ENCODE assay signal across 10 cellular contexts in the genomic region with DNA sequence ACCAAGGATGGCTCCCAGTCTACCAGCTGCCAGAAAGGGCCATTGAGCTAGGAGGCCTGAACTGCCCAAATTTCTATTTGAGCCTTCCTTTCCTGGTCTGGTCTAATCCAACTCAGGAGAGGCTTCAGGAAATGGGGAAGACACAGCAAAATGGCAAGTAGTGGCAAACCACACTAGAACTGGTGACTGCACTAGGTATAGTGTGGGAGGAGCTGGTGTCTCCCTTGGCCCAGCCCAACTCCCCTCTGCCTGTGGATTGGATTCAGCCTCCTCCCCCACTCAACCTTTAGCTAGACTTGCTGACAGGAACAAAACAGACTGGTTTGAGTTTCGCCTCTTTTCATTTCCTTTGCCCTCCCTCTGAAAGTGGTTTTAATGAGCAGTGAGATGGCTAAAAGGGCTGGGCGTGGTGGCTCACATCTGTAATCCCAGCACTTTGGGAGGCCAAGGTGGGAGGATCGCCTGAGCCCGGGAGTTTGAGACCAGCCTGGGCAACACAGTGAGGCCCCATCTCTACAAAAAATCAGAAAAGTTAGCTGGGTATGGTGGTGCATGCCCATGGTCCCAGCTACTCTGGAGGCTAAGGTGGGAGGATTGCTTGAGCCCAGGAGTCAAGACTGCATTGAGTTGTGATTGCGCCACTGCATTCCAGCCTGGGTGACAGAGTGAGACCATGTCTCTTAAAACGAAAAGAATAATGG. TPM values are rescaled to one million over a fixed set of nuclear protein-coding genes. Genes with fewer than 3 reads are reported as not detected.
DNase-seq lines count a peak whose midpoint lies in the region; ATAC-seq and TF ChIP-seq lines count a peak whose summit lies in the region.
"Had no signal": no experiment of that assay in that cellular context is flagged by ENCODE, and none has a peak within 500 bp of the region (broad histone marks: within the 10 kb centered on the region; RNA-seq: fewer than 3 reads in every experiment).

No MANE protein-coding gene starts in this region.

- no peaks in the 10 kb centered on the region for H3K9me3 Mint-ChIP-seq in T-cell

- H3K27me3 ChIP-seq in esophagus squamous epithelium (no peaks in the 10 kb centered on the region), spleen (replicated peaks in 1 of 7) (peaks cover 0 to 3% (median 0%) of the 10 kb centered on the region in 7 donors), MG63 (no peaks in the 10 kb centered on the region)

- H3K27me3 Mint-ChIP-seq in T-cell: no peaks in the 10 kb centered on the region

- POLR2A ChIA-PET in T-cell (lab: Charles Lee): no interaction called here

- peak; percentile 27 for DNase-seq in HT-29 (ENCODE audit: low spot score)
- DNase-seq in T-cell: no peak
- DNase-seq in esophagus squamous epithelium (lab: John Stamatoyannopoulos, UW): no peak
- no peak for DNase-seq in spleen
- no peak for DNase-seq in NCI-H2029 (lab: John Stamatoyannopoulos, UW)
- no peak for DNase-seq in MG63
- DNase-seq: foreskin melanocyte had no signal

- H3K27ac ChIP-seq in esophagus squamous epithelium (peak overlapping the region; percentile 67 to 84 (median 73)), spleen (peak overlapping the region in 7 of 8 donors; percentile 41 to 72 (median 62))

- TF ChIP-seq POLR2A in esophagus squamous epithelium (IDR thresholded peaks at IDR 0.05): no peak
- TF ChIP-seq POLR2A in spleen (IDR thresholded peaks at IDR 0.05): no peak

- H3K9me3 ChIP-seq in esophagus squamous epithelium (no peaks in the 10 kb centered on the region), spleen (no peaks in the 10 kb centered on the region), MG63 (no peaks in the 10 kb centered on the region)

- H3K4me1 Mint-ChIP-seq in T-cell: peaks cover 16 to 26% (median 21%) of the 10 kb centered on the region in 3 donors

- H3K27ac Mint-ChIP-seq in T-cell: peak overlapping the region; percentile 28 to 59

- H3K36me3 ChIP-seq in esophagus squamous epithelium (peaks cover 14 to 53% (median 18%) of the 10 kb centered on the region in 3 donors), spleen (peaks cover 5 to 62% (median 46%) of the 10 kb centered on the region in 6 donors), MG63 (no peaks in the 10 kb centered on the region)

- H3K4me3 Mint-ChIP-seq in T-cell: no peak overlapping the region

- H3K4me1 ChIP-seq in esophagus squamous epithelium: peaks cover 29 to 71% (median 39%) of the 10 kb centered on the region in 3 donors
- H3K4me1 ChIP-seq in spleen: peaks cover 11 to 76% (median 29%) of the 10 kb centered on the region in 6 donors

- TF ChIP-seq CTCF in esophagus squamous epithelium (IDR thresholded peaks at IDR 0.05) (no peak), spleen (IDR thresholded peaks at IDR 0.05 in 8 of 11, conservative IDR thresholded peaks at IDR 0.05 in 3 of 11) (no peak)

- H3K36me3 Mint-ChIP-seq in T-cell: peaks cover 9% of the 10 kb centered on the region

- CTCF ChIA-PET in T-cell (lab: Charles Lee): interaction anchor here (0.9 to 1.6 kb wide), 4 partner anchors 18 to 598 kb away, joined by 3 to 4 read pairs (median 4); partner anchors contain the start of genes MRPS18A (in 1 of the 2) and VEGFA (in 1 of the 2)

- intact Hi-C loops in esophagus squamous epithelium (cut with DNase I): loop anchor here (5.0 kb wide), 2 partner anchors 97 to 407 kb away; no protein-coding TSS in a partner anchor
- intact Hi-C loops in spleen (cut with DNase I; ENCODE audit: low total_unique reads): loop anchor here (5.0 to 10.0 kb wide), 2 partner anchors 85 to 407 kb away; no protein-coding TSS in a partner anchor

- 50 to 63% methylated on average over 2 to 4 of the region's 6 CpGs for WGBS in esophagus squamous epithelium, 2 donors
- 78 to 84% (median 79%) methylated on average over 6 of the region's 6 CpGs for WGBS in spleen, 5 donors

- H3K4me3 ChIP-seq in esophagus squamous epithelium (no peak overlapping the region), spleen (no peak overlapping the region), MG63 (no peak overlapping the region)

- ATAC-seq in T-cell (replicated peaks in 1 of 4): no peak
- no peak for ATAC-seq in HG02973 (IDR thresholded peaks at IDR 0.05; ENCODE audit: unreplicated experiment)
- no peak for ATAC-seq in HG03439 (IDR thresholded peaks at IDR 0.05; ENCODE audit: unreplicated experiment)

RNA-seq across cellular contexts. Expression of gene MRPS18A, which starts 17.5 kb away (rescaled TPM):
- 112 and 125 TPM in 2 replicates for total RNA-seq in HT-29 (2014; rRNA removed; shearing (Covaris generic))
- total RNA-seq in T-cell (10 to 100 TPM; 22.9 to 34.9 (median 30.6) TPM), esophagus squamous epithelium (10 to 100 TPM; 43.7 to 57.4 (median 51.4) TPM), spleen (10 to 100 TPM; 29.8 to 37.6 (median 30.9) TPM)
- polyA plus RNA-seq in spleen: 10 to 100 TPM; 28.0 to 48.6 (median 34.3) TPM
- total RNA-seq in MG63 (2014; rRNA removed; shearing (Covaris generic); ENCODE audit: low replicate concordance): 41.1 and 47.3 TPM in 2 replicates

RNA-seq across cellular contexts. Expression of gene RSPH9, which starts 25.2 kb away (rescaled TPM):
- not detected in 2 replicates for total RNA-seq in HT-29 (2014; rRNA removed; shearing (Covaris generic))
- not detected for total RNA-seq in T-cell
- under 1 TPM in 2 of 4 donors, not detected in 2; 0.15 to 0.38 TPM for total RNA-seq in esophagus squamous epithelium
- under 1 TPM in 4 of 7 donors, not detected in 3; 0.18 to 0.63 (median 0.26) TPM for total RNA-seq in spleen
- polyA plus RNA-seq in spleen: under 1 TPM; 0.17 to 0.35 (median 0.20) TPM
- total RNA-seq in MG63 (2014; rRNA removed; shearing (Covaris generic); ENCODE audit: low replicate concordance): not detected in 2 replicates
- total RNA-seq: activated CD8-positive, alpha-beta memory T cell treated with anti-CD3 and anti-CD28 coated beads for 36 hours had no signal

RNA-seq across cellular contexts. Expression of gene MAD2L1BP, which starts 34.4 kb away (rescaled TPM):
- total RNA-seq in HT-29 (2014; rRNA removed; shearing (Covaris generic)): 32.1 and 36.8 TPM in 2 replicates
- 10 to 100 TPM; 16.6 to 32.1 (median 28.9) TPM for total RNA-seq in T-cell
- total RNA-seq in esophagus squamous epithelium: 10 to 100 TPM; 14.4 to 31.9 (median 22.7) TPM
- 10 to 100 TPM; 18.9 to 33.4 (median 22.2) TPM for total RNA-seq in spleen
- 10 to 100 TPM; 19.0 to 23.2 (median 19.8) TPM for polyA plus RNA-seq in spleen
- total RNA-seq in MG63 (2014; rRNA removed; shearing (Covaris generic); ENCODE audit: low replicate concordance): 11.2 and 14.4 TPM in 2 replicates

RNA-seq across cellular contexts. Expression of gene GTPBP2, which starts 41.0 kb away (rescaled TPM):
- total RNA-seq in HT-29 (2014; rRNA removed; shearing (Covaris generic)): 71.9 and 83.1 TPM in 2 replicates
- total RNA-seq in T-cell: 10 to 100 TPM; 58.4 to 87.0 (median 75.2) TPM
- 10 to 100 TPM; 24.3 to 52.4 (median 48.6) TPM for total RNA-seq in esophagus squamous epithelium
- 100 to 1,000 TPM in 1 of 7 donors, 10 to 100 TPM in 6; 56.8 to 100 (median 72.0) TPM for total RNA-seq in spleen
- polyA plus RNA-seq in spleen: 10 to 100 TPM; 29.6 to 52.3 (median 43.9) TPM
- 7.6 and 11.6 TPM in 2 replicates for total RNA-seq in MG63 (2014; rRNA removed; shearing (Covaris generic); ENCODE audit: low replicate concordance)
